In the genomic region with DNA sequence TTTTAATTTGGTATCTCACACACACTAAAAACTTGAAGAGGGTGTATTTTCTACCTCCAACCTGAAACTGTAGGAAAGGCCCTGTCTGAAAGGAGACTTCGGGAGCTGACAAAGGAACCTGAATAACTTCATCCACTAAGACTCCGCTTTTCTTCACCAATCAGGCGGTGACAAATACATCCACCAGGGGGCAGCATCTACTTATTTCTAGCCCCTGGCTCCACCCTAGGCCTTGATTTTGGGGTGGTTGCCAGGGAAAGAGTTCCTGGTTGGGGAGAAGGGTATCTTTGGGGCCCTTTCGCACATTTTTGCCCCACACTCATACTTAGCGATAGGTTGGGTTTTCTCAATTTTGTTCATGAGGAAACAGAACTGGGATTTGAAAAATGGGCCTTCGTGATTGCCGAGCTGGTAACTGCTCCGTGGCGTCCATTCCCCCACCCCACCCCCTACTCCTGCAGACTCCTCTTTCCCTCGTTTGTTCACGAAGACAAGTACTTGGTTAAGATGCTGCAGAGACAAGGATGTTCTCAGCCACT, we compare ENCODE assay signal across 8 cellular contexts. TPM values are rescaled to one million over a fixed set of nuclear protein-coding genes. Genes with fewer than 3 reads are reported as not detected.
DNase-seq lines count a peak whose midpoint lies in the region; ATAC-seq, FAIRE-seq and TF ChIP-seq lines count a peak whose summit lies in the region.

No MANE protein-coding gene starts in this region.

- H3K36me3 ChIP-seq in bronchial epithelial cell (ENCODE audit: control insufficient read depth, insufficient read depth, low read length) = no peaks in the 10 kb centered on the region

- no peaks in the 10 kb centered on the region for H3K9me3 Mint-ChIP-seq in WTC11

- peak; percentile 81 for FAIRE-seq in GM19239 (lab: Jason Lieb, UNC)
- no peak for FAIRE-seq in bronchial epithelial cell (lab: Jason Lieb, UNC)
- peak; percentile 36 for FAIRE-seq in islet of Langerhans (lab: Jason Lieb, UNC)

- H3K27me3 ChIP-seq in bronchial epithelial cell (ENCODE audit: control insufficient read depth, insufficient read depth, low read length) = no peaks in the 10 kb centered on the region

- ATAC-seq in WTC11 (peak; percentile 74), HG03045 (IDR thresholded peaks at IDR 0.05; ENCODE audit: unreplicated experiment) (no peak)

- H3K4me1 Mint-ChIP-seq in WTC11 = peaks cover 11% of the 10 kb centered on the region; the same call in 1 of the 2 replicates

- TF ChIP-seq CTCF in WTC11 (IDR thresholded peaks at IDR 0.05) (peak; percentile 83), bronchial epithelial cell (IDR thresholded peaks at IDR 0.05; ENCODE audit: insufficient read depth, low read length, severe bottlenecking) (peak; percentile 76)

- H3K4me3 ChIP-seq in bronchial epithelial cell (ENCODE audit: low read depth, low read length) = no peak overlapping the region

- CTCF ChIA-PET in WTC11 (lab: Charles Lee) = interaction anchor here (0.5 to 7.0 kb wide), 32 partner anchors 11 to 149 kb away, joined by 3 to 178 read pairs (median 4); partner anchors contain the start of gene DHX8

- H3K27ac Mint-ChIP-seq in WTC11 = peak overlapping the region; percentile 87; the same call in 1 of the 2 replicates

- POLR2A ChIA-PET in WTC11 (lab: Charles Lee) = interaction anchor here (1.0 to 3.3 kb wide), 2 partner anchors 26 to 90 kb away, joined by 4 to 17 read pairs; partner anchors contain the start of gene DHX8

- H3K36me3 Mint-ChIP-seq in WTC11 = no peaks in the 10 kb centered on the region

- DNase-seq in 8988T (peak; percentile 68), GM19239 (ENCODE audit: insufficient read length, low spot score) (peak; percentile 74), NCI-H2196 (lab: John Stamatoyannopoulos, UW; ENCODE audit: unreplicated experiment) (peak; percentile 67), WTC11 (ENCODE audit: low spot score) (peak; percentile 94), bronchial epithelial cell (ENCODE audit: low read depth) (peak; percentile 67)
- DNase-seq in stimulated activated CD4-positive, alpha-beta T cell treated with anti-CD3 and anti-CD28 coated beads, Interleukin-12 subunit alpha, Interleukin-12 subunit beta, amount 100 ng/mL, for 24 hours (ENCODE audit: low read depth in 2 of 2) = peak; percentile 77 to 95

- H3K27me3 Mint-ChIP-seq in WTC11 (ENCODE audit: low read depth) = no peaks in the 10 kb centered on the region

- no peak overlapping the region for H3K4me3 Mint-ChIP-seq in WTC11

TF ChIP-seq in WTC11, 78 proteins besides CTCF, POLR2A, EP300 and RAD21:
- 0 out of 2 replicates have a peak, but pooled peaks have one; percentile 35 for TF ChIP-seq GABPB1 (CRISPR knock-in tag; IDR thresholded peaks at IDR 0.05)
- TF ChIP-seq, protein P1, sequence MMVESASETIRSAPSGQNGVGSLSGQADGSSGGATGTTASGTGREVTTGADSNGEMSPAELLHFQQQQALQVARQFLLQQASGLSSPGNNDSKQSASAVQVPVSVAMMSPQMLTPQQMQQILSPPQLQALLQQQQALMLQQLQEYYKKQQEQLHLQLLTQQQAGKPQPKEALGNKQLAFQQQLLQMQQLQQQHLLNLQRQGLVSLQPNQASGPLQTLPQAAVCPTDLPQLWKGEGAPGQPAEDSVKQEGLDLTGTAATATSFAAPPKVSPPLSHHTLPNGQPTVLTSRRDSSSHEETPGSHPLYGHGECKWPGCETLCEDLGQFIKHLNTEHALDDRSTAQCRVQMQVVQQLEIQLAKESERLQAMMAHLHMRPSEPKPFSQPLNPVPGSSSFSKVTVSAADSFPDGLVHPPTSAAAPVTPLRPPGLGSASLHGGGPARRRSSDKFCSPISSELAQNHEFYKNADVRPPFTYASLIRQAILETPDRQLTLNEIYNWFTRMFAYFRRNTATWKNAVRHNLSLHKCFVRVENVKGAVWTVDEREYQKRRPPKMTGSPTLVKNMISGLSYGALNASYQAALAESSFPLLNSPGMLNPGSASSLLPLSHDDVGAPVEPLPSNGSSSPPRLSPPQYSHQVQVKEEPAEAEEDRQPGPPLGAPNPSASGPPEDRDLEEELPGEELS (CRISPR knock-in tag; IDR thresholded peaks at IDR 0.05) = no peak

RNA-seq across cellular contexts. Expression of gene ARL4D, which starts 4.8 kb away (rescaled TPM):
- 11.9 to 13.4 TPM (median 13.0 TPM) in 3 replicates for total RNA-seq in WTC11 (2021)
- 71.1 and 90.3 TPM in 2 replicates for total RNA-seq in bronchial epithelial cell
